In the genomic region with DNA sequence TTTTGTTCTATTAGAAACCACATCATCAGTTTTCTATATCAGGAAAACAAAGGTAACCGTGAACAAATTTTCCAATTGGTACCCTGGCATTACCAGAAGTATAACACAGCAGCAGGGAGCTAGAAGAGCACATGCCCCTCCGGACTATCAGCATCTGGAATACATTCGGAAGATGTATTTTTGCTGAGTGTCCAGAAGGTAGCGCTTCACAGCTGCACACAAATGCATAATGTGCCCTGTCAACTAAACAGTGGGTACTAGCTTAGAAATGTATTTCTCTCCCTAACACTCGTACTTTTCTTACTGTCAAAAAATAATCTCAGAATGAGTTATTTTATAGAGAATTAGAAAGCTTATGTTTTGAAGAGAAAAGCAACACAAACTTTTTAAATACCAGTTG, we compare ENCODE assay signal across 11 cellular contexts.
DNase-seq lines count a peak whose midpoint lies in the region; ATAC-seq and TF ChIP-seq lines count a peak whose summit lies in the region.
"Had no signal": no experiment of that assay in that cellular context is flagged by ENCODE, and none has a peak within 500 bp of the region (broad histone marks: within the 10 kb centered on the region; RNA-seq: fewer than 3 reads in every experiment).

No MANE protein-coding gene starts in this region.

- H3K36me3 ChIP-seq in cardiac muscle cell (no peaks in the 10 kb centered on the region), vagina (peaks cover 0 to 6% of the 10 kb centered on the region in 2 donors)
- H3K36me3 ChIP-seq: pancreas had no signal

- H3K9me3 ChIP-seq in cardiac muscle cell (ENCODE audit: low read depth) (no peaks in the 10 kb centered on the region), vagina (no peaks in the 10 kb centered on the region)
- H3K9me3 ChIP-seq: pancreas had no signal

- no peak for ATAC-seq in left ventricle myocardium superior
- no peak for ATAC-seq in HG03159 (IDR thresholded peaks at IDR 0.05; ENCODE audit: unreplicated experiment)
- no peak for ATAC-seq in GM19455 (IDR thresholded peaks at IDR 0.05; ENCODE audit: unreplicated experiment)
- ATAC-seq: pancreas had no signal

- intact Hi-C loops in left ventricle myocardium superior (cut with micrococcal nuclease) (no loop called here), vagina (cut with DNase I) (no loop called here)

- no peak overlapping the region for H3K4me3 ChIP-seq in cardiac muscle cell
- H3K4me3 ChIP-seq in cardiac fibroblast (replicated peaks in 1 of 2; ENCODE audit: low read depth in 2 of 2, low read length in 2 of 2): no peak overlapping the region
- no peak overlapping the region for H3K4me3 ChIP-seq in vagina
- H3K4me3 ChIP-seq: pancreas had no signal

- TF ChIP-seq POLR2A in vagina (IDR thresholded peaks at IDR 0.05): no peak

- peak; percentile 28 for TF ChIP-seq CTCF in cardiac muscle cell (IDR thresholded peaks at IDR 0.05; ENCODE audit: low read depth, low read length)
- TF ChIP-seq CTCF in cardiac fibroblast (IDR thresholded peaks at IDR 0.05; ENCODE audit: low read depth, low read length): peak; percentile 24
- no peak for TF ChIP-seq CTCF in vagina (IDR thresholded peaks at IDR 0.05)

- H3K27ac ChIP-seq in cardiac muscle cell (no peak overlapping the region), vagina (no peak overlapping the region)
- H3K27ac ChIP-seq: pancreas had no signal

- peaks cover 18% of the 10 kb centered on the region for H3K4me1 ChIP-seq in cardiac muscle cell (ENCODE audit: low read depth)
- no peaks in the 10 kb centered on the region for H3K4me1 ChIP-seq in vagina
- H3K4me1 ChIP-seq: pancreas had no signal

- DNase-seq in cardiac muscle cell (ENCODE audit: low read depth in 1 of 2, low spot score in 1 of 2) (peak; percentile 21 to 27), left ventricle myocardium superior (no peak), NCI-H2227 (lab: John Stamatoyannopoulos, UW; ENCODE audit: unreplicated experiment) (peak; percentile 31), cardiac fibroblast (ENCODE audit: low read depth in 2 of 2) (peak; percentile 27 to 28), T1000 (lab: John Stamatoyannopoulos, UW) (no peak), vagina (ENCODE audit: extremely low spot score in 2 of 2) (no peak)
- DNase-seq: immature natural killer cell, Karpas-422, pancreas had no signal

- H3K27me3 ChIP-seq in cardiac muscle cell: no peaks in the 10 kb centered on the region
- no peaks in the 10 kb centered on the region for H3K27me3 ChIP-seq in vagina
- H3K27me3 ChIP-seq: pancreas had no signal

Comparison
In these comparisons a context has a peak if more than half of its experiments do, and no peak if none do; other contexts are left out.
1. DNase-seq: peak in cardiac muscle cell (2 of 2), NCI-H2227 (single experiment) and cardiac fibroblast (2 of 2); none in left ventricle myocardium superior (single experiment), T1000 (single experiment) and vagina (0 of 2).
2. CTCF ChIP-seq: peak in cardiac muscle cell (single experiment) and cardiac fibroblast (single experiment); none in vagina (0 of 3).